10 cellular contexts compared by ENCODE assay signal in the genomic region with DNA sequence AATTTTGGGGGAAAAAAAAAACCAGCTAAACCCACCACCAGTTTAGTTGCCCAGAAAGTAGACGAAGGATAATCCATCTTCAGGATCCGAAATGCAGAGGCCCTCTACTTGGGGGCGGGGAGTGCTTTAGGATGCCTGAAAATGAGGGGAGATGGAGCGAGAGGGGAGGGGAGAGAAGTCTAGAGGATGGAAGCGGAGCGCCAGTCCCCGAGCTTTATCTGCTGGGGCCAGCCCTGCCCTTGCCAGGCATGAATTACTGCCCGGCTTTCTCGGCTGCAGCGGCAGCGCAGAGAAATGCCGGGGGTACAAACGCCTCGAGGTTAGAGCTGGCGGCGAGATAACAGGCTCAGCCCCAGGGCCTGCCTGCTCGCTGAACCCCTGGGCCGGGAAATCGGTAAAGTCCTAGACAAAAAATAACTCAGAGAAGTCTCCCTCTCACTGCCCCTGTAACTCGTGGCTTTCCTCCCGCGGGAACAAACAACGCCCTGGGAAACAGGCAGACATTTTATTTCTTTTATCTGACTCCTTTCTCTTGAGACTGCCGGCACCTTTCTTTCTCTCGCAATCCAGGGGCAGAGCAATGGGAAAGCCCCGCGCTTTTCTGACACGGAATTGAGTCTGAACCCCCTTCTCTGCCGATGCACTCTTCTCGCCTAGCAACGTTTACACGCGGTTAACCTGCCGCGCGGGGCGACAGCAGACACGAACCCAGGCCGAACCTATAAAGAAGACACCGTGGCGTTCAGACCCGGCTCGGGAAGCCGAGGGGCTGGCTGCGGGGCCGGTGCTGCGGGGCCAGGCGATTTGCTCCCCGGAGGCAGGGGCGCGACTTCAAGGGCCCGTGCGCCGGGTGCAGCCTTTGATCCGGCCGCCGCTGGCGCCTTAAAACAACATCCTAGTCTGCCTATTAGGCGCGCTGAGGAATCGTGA. TPM values are rescaled to one million over a fixed set of nuclear protein-coding genes. Genes with fewer than 3 reads are reported as not detected.
DNase-seq lines count a peak whose midpoint lies in the region; ATAC-seq, FAIRE-seq and TF ChIP-seq lines count a peak whose summit lies in the region.
"Had no signal": no experiment of that assay in that cellular context is flagged by ENCODE, and none has a peak within 500 bp of the region (broad histone marks: within the 10 kb centered on the region; RNA-seq: fewer than 3 reads in every experiment).

No MANE protein-coding gene starts in this region.

- 16% methylated on average over 53 of the region's 61 CpGs for WGBS in suprapubic skin

- peaks cover 7% of the 10 kb centered on the region for H3K36me3 Mint-ChIP-seq in activated CD4-positive, alpha-beta T cell treated with anti-CD3 and anti-CD28 coated beads, Interleukin-2, amount 10 ng/mL, durations not matched to agents 7 days and 5 days (ENCODE audit: low read depth)

- H3K79me2 ChIP-seq in keratinocyte (ENCODE audit: control insufficient read depth, insufficient read depth, low read length) = no peaks in the 10 kb centered on the region

- no peak for TF ChIP-seq CTCF in keratinocyte (optimal IDR thresholded peaks at IDR 0.05 in 1 of 3, IDR thresholded peaks at IDR 0.05 in 1 of 3, conservative IDR thresholded peaks at IDR 0.05 in 1 of 3; ENCODE audit: extremely low read depth in 1 of 3, insufficient read depth in 2 of 3, low read length in 3 of 3)
- no peak for TF ChIP-seq CTCF in suprapubic skin (IDR thresholded peaks at IDR 0.05)

- no peak for FAIRE-seq in keratinocyte (lab: Jason Lieb, UNC)

- no peak for TF ChIP-seq EP300 in suprapubic skin (IDR thresholded peaks at IDR 0.05)

- no peak for TF ChIP-seq POLR2A in suprapubic skin (IDR thresholded peaks at IDR 0.05)

- dilution Hi-C loops in keratinocyte (cut with MboI; ENCODE audit: extremely low pct_ligation_motif_present, low sequenced_read_pairs) = no loop called here

- no peak overlapping the region for H3K9ac ChIP-seq in keratinocyte (ENCODE audit: control insufficient read depth, extremely low read depth, insufficient read depth, low read length)
- H3K9ac ChIP-seq: KMS-11 had no signal

- H3K4me3 ChIP-seq in keratinocyte (ENCODE audit: control insufficient read depth in 2 of 3, extremely low read depth in 1 of 3, insufficient read depth in 2 of 3, low read depth in 1 of 3, low read length in 3 of 3) = no peak overlapping the region
- H3K4me3 ChIP-seq in suprapubic skin = peak overlapping the region; percentile 36

- H3K27ac Mint-ChIP-seq in activated CD4-positive, alpha-beta T cell treated with anti-CD3 and anti-CD28 coated beads, Interleukin-2, amount 10 ng/mL, durations not matched to agents 7 days and 5 days = peak overlapping the region; percentile 77

- H3K4me1 Mint-ChIP-seq in activated CD4-positive, alpha-beta T cell treated with anti-CD3 and anti-CD28 coated beads, Interleukin-2, amount 10 ng/mL, durations not matched to agents 7 days and 5 days = peaks cover 26% of the 10 kb centered on the region

- H3K4me3 Mint-ChIP-seq in activated CD4-positive, alpha-beta T cell treated with anti-CD3 and anti-CD28 coated beads, Interleukin-2, amount 10 ng/mL, durations not matched to agents 7 days and 5 days = peak overlapping the region; percentile 22

- CTCF ChIA-PET in activated CD4-positive, alpha-beta T cell treated with anti-CD3 and anti-CD28 coated beads, Interleukin-2, amount 10 ng/mL, durations not matched to agents 7 days and 5 days (lab: Charles Lee) = no interaction called here

- no peaks in the 10 kb centered on the region for H3K9me3 ChIP-seq in keratinocyte (ENCODE audit: control insufficient read depth, low read depth, low read length)
- no peaks in the 10 kb centered on the region for H3K9me3 ChIP-seq in suprapubic skin

- no peaks in the 10 kb centered on the region for H3K9me3 Mint-ChIP-seq in activated CD4-positive, alpha-beta T cell treated with anti-CD3 and anti-CD28 coated beads, Interleukin-2, amount 10 ng/mL, durations not matched to agents 7 days and 5 days

- peak overlapping the region; percentile 24 for H3K4me2 ChIP-seq in keratinocyte (ENCODE audit: control insufficient read depth, extremely low read depth, insufficient read depth, low read depth, low read length)
- H3K4me2 ChIP-seq: KMS-11 had no signal

- H2AFZ ChIP-seq in keratinocyte (ENCODE audit: control insufficient read depth, low read length) = no peak overlapping the region

- peaks cover under 1% of the 10 kb centered on the region for H4K20me1 ChIP-seq in keratinocyte (ENCODE audit: control insufficient read depth, extremely low read depth, insufficient read depth, low read length)

- H3K36me3 ChIP-seq in keratinocyte (ENCODE audit: control insufficient read depth in 2 of 2, extremely low read depth in 1 of 2, insufficient read depth in 2 of 2, low read length in 2 of 2) (no peaks in the 10 kb centered on the region), suprapubic skin (no peaks in the 10 kb centered on the region)

- POLR2A ChIA-PET in activated CD4-positive, alpha-beta T cell treated with anti-CD3 and anti-CD28 coated beads, Interleukin-2, amount 10 ng/mL, durations not matched to agents 7 days and 5 days (lab: Charles Lee) = no interaction called here

- H3K9me1 ChIP-seq in keratinocyte (ENCODE audit: control insufficient read depth, extremely low read depth, insufficient read depth, low read length) = no peaks in the 10 kb centered on the region

- H3K27ac ChIP-seq in keratinocyte (ENCODE audit: control insufficient read depth, insufficient read depth, low read length) (no peak overlapping the region), suprapubic skin (no peak overlapping the region)
- H3K27ac ChIP-seq: KMS-11 had no signal

- peaks cover 98% of the 10 kb centered on the region for H3K27me3 ChIP-seq in keratinocyte (ENCODE audit: control insufficient read depth, extremely low read depth, insufficient read depth, low read length)
- peaks cover 100% of the 10 kb centered on the region for H3K27me3 ChIP-seq in suprapubic skin

- peaks cover 20% of the 10 kb centered on the region for H3K4me1 ChIP-seq in keratinocyte (ENCODE audit: control insufficient read depth, extremely low read depth, insufficient read depth, low read length)
- peaks cover 68% of the 10 kb centered on the region for H3K4me1 ChIP-seq in suprapubic skin

- H3K27me3 Mint-ChIP-seq in activated CD4-positive, alpha-beta T cell treated with anti-CD3 and anti-CD28 coated beads, Interleukin-2, amount 10 ng/mL, durations not matched to agents 7 days and 5 days = peaks cover 83% of the 10 kb centered on the region

- ATAC-seq in GM19351 (IDR thresholded peaks at IDR 0.05; ENCODE audit: unreplicated experiment) = no peak
- ATAC-seq in GM21723 (IDR thresholded peaks at IDR 0.05; ENCODE audit: unreplicated experiment) = no peak

- DNase-seq in activated CD4-positive, alpha-beta T cell treated with anti-CD3 and anti-CD28 coated beads, Interleukin-2, amount 10 ng/mL, durations not matched to agents 7 days and 5 days = no peak
- no peak for DNase-seq in activated CD4-positive, alpha-beta T cell treated with anti-CD3 and anti-CD28 coated beads for 1 hour
- DNase-seq in activated T-cell treated with anti-CD3 and anti-CD28 coated beads, Interleukin-2, amount 50 U/mL, for 48 hours = peak; percentile 38 to 42
- DNase-seq in keratinocyte (ENCODE audit: low read depth, low spot score) (no peak), suprapubic skin (ENCODE audit: low spot score in 2 of 2) (peak in 1 of 2 donors; percentile 77), midbrain (lab: John Stamatoyannopoulos, UW) (no peak)
- DNase-seq: DMS79 treated with DMSO at 0.1 percent for 48 hours had no signal

RNA-seq across cellular contexts. Expression of a gene that starts 3.1 kb away (rescaled TPM):
- not detected for total RNA-seq in activated CD4-positive, alpha-beta T cell treated with anti-CD3 and anti-CD28 coated beads, Interleukin-2, amount 10 ng/mL, durations not matched to agents 7 days and 5 days
- 0.06 to 0.10 TPM in 2 of 3 replicates, not detected in the other for polyA plus RNA-seq in keratinocyte
- polyA plus RNA-seq in keratinocyte (2011; ENCODE audit: low read depth) = not detected
- polyA plus RNA-seq in keratinocyte (2011; cell fraction: cytosol; rRNA removed) = 0.04 and 0.18 TPM in 2 replicates
- 0.09 and 0.13 TPM in 2 replicates for polyA plus RNA-seq in keratinocyte (2011; cell fraction: nucleus; rRNA removed)
- not detected in 2 replicates for polyA plus RNA-seq in keratinocyte (2012; ENCODE audit: low replicate concordance)
- not detected in 3 replicates for polyA minus RNA-seq in keratinocyte
- polyA minus RNA-seq in keratinocyte (2011; cell fraction: cytosol; rRNA and poly(A)+ RNA removed) = not detected
- polyA minus RNA-seq in keratinocyte (2011; cell fraction: nucleus; rRNA and poly(A)+ RNA removed) = 0.32 TPM in 1 of 2 replicates, not detected in the other
- 1 to 10 TPM; 2.0 to 7.2 (median 4.9) TPM for total RNA-seq in suprapubic skin

Comparison
In these comparisons a context has a peak if more than half of its experiments do, and no peak if none do; other contexts are left out.
1. DNase-seq: peak in activated T-cell treated with anti-CD3 and anti-CD28 coated beads, Interleukin-2, amount 50 U/mL, for 48 hours (2 of 2); none in activated CD4-positive, alpha-beta T cell treated with anti-CD3 and anti-CD28 coated beads, Interleukin-2, amount 10 ng/mL, durations not matched to agents 7 days and 5 days (single experiment), activated CD4-positive, alpha-beta T cell treated with anti-CD3 and anti-CD28 coated beads for 1 hour (single experiment), keratinocyte (single experiment) and midbrain (single experiment).